9 cellular contexts compared by ENCODE assay signal in the genomic region with DNA sequence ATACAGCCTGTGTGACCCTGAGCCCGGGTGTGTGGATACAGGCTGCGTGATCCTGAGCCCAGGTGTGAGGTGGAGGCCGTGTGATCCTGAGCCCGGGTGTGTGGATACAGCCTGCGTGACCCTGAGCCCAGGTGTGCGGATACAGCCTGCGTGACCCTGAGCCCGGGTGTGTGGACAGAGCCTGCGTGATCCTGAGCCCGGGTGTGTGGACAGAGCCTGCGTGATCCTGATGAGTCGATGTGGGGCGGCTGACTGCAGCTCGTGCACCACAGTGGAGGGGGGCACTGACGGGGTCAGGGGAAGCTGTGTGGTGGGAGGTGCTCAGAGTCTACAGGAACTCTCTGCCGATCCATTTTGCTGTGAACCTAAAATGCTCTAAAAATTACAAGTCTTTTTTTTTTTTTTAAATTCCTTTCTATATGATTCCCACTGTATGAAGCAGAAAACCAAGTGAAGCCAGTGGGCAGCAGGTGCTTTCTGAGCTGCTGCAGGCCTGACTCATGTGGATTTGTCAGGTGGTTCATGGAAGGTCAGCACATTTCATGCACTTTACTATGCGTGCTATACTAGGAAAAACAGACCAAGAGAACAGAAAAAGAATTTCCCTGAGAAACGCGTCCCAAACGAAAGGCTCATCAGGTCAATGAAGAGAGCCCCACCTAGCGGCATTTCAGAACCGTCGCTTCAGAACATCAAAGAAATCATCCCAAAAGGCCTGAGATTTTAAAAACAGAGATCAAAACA. TPM values are rescaled to one million over a fixed set of nuclear protein-coding genes. Genes with fewer than 3 reads are reported as not detected.
DNase-seq lines count a peak whose midpoint lies in the region; ATAC-seq and TF ChIP-seq lines count a peak whose summit lies in the region.
"Had no signal": no experiment of that assay in that cellular context is flagged by ENCODE, and none has a peak within 500 bp of the region (broad histone marks: within the 10 kb centered on the region; RNA-seq: fewer than 3 reads in every experiment).

No MANE protein-coding gene starts in this region.

- H3K27me3 Mint-ChIP-seq in H9 (ENCODE audit: low read depth) = no peaks in the 10 kb centered on the region
- no peaks in the 10 kb centered on the region for H3K27me3 Mint-ChIP-seq in T-helper 2 cell treated with Interferon-gamma antibody and Interleukin-4, amounts not matched to agents 5 μg/mL and 100 μg/mL, for 36 hours (ENCODE audit: low read depth)

- no peaks in the 10 kb centered on the region for H3K79me2 ChIP-seq in H9 (ENCODE audit: insufficient read depth, low read length)
- peaks cover 52% of the 10 kb centered on the region for H3K79me2 ChIP-seq in osteoblast (ENCODE audit: insufficient read depth, low read length)

- H3K4ac ChIP-seq in H9 (ENCODE audit: low read depth, low read length) = no peak overlapping the region

- H3K9me3 Mint-ChIP-seq in H9 = no peaks in the 10 kb centered on the region
- no peaks in the 10 kb centered on the region for H3K9me3 Mint-ChIP-seq in T-helper 2 cell treated with Interferon-gamma antibody and Interleukin-4, amounts not matched to agents 5 μg/mL and 100 μg/mL, for 36 hours

- no peak overlapping the region; a peak in 1 of 5 replicates for H3K4me3 Mint-ChIP-seq in H9
- no peak overlapping the region for H3K4me3 Mint-ChIP-seq in T-helper 2 cell treated with Interferon-gamma antibody and Interleukin-4, amounts not matched to agents 5 μg/mL and 100 μg/mL, for 36 hours

- H3K4me2 ChIP-seq in BLaER1 treated with 17β-estradiol and CSF1 and Interleukin-3, amounts not matched to agents 10 nM and 100 nM = peak overlapping the region in 10 of 11 experiments; percentile 40 to 95 (median 86); a peak in 20 of 22 replicates
- H3K4me2 ChIP-seq in H9 (ENCODE audit: insufficient read depth, insufficient read length, low read length) = no peak overlapping the region
- no peak overlapping the region for H3K4me2 ChIP-seq in osteoblast (ENCODE audit: insufficient read depth, low read length)
- H3K4me2 ChIP-seq: KMS-11 had no signal

- DNase-seq in H9 (no peak), SK-N-MC (ENCODE audit: low read depth, low spot score) (peak; percentile 14), fibroblast of pulmonary artery (ENCODE audit: low read depth) (peak; percentile 74), osteoblast (ENCODE audit: insufficient read length, low spot score, missing footprints) (peak; percentile 95), UCSD-AML1 (lab: John Stamatoyannopoulos, UW; ENCODE audit: unreplicated experiment) (no peak)
- no peak for DNase-seq in T-helper 2 cell treated with Interferon-gamma antibody and Interleukin-4, amounts not matched to agents 5 μg/mL and 100 μg/mL, for 36 hours (ENCODE audit: low spot score)

- H3K27ac Mint-ChIP-seq in H9 = peak overlapping the region in 2 of 3 experiments; percentile 65 to 73; a peak in 3 of 7 replicates
- H3K27ac Mint-ChIP-seq in T-helper 2 cell treated with Interferon-gamma antibody and Interleukin-4, amounts not matched to agents 5 μg/mL and 100 μg/mL, for 36 hours = no peak overlapping the region

- H3K23ac ChIP-seq in H9 (ENCODE audit: insufficient read length, low read depth, low read length) = no peak overlapping the region

- H3K36me3 Mint-ChIP-seq in H9 (ENCODE audit: insufficient read depth in 1 of 3, low read depth in 3 of 3) = peaks cover 0 to 8% (median 0%) of the 10 kb centered on the region in 3 experiments; a peak in 3 of 7 replicates
- H3K36me3 Mint-ChIP-seq in T-helper 2 cell treated with Interferon-gamma antibody and Interleukin-4, amounts not matched to agents 5 μg/mL and 100 μg/mL, for 36 hours (ENCODE audit: low read depth) = peaks cover 4% of the 10 kb centered on the region

- TF ChIP-seq CTCF in H9 (conservative IDR thresholded peaks at IDR 0.05) = peak; percentile 80
- TF ChIP-seq CTCF in fibroblast of pulmonary artery (IDR thresholded peaks at IDR 0.05; ENCODE audit: low read length, missing control alignments) = peak; percentile 79
- peak; percentile 85 for TF ChIP-seq CTCF in osteoblast (IDR thresholded peaks at IDR 0.05; ENCODE audit: extremely low read depth, low read depth, low read length)

- no peak for ATAC-seq in HG02759 (IDR thresholded peaks at IDR 0.05; ENCODE audit: unreplicated experiment)

- H3K18ac ChIP-seq in H9 (ENCODE audit: insufficient read length, low read depth, low read length) = no peak overlapping the region

- H3K56ac ChIP-seq in H9 (ENCODE audit: insufficient read length, low read depth, low read length) = no peak overlapping the region

- H4K8ac ChIP-seq in H9 (replicated peaks; ENCODE audit: insufficient read length, low read depth, low read length) = no peak overlapping the region

- no peaks in the 10 kb centered on the region for H3K9me3 ChIP-seq in BLaER1 treated with 17β-estradiol and CSF1 and Interleukin-3, amounts not matched to agents 10 nM and 100 nM (replicated peaks in 1 of 11)
- H3K9me3 ChIP-seq in H9 (ENCODE audit: control insufficient read depth, low read depth, low read length) (no peaks in the 10 kb centered on the region), SK-N-MC (ENCODE audit: low read depth, low read length) (no peaks in the 10 kb centered on the region), osteoblast (ENCODE audit: low read depth, low read length) (no peaks in the 10 kb centered on the region)

- peak overlapping the region in 3 of 11 experiments; percentile 0 to 33 (median 2); a peak in 1 of 22 replicates for H3K27ac ChIP-seq in BLaER1 treated with 17β-estradiol and CSF1 and Interleukin-3, amounts not matched to agents 10 nM and 100 nM
- H3K27ac ChIP-seq in H9 (ENCODE audit: insufficient read length, low read depth, low read length) (no peak overlapping the region), SK-N-MC (no peak overlapping the region), osteoblast (ENCODE audit: low read depth, low read length) (no peak overlapping the region)
- H3K27ac ChIP-seq: KMS-11 had no signal

- H2BK15ac ChIP-seq in H9 (ENCODE audit: low read depth, low read length) = no peak overlapping the region

- H3K36me3 ChIP-seq in BLaER1 treated with 17β-estradiol and CSF1 and Interleukin-3, amounts not matched to agents 10 nM and 100 nM = peaks cover 6 to 25% (median 15%) of the 10 kb centered on the region in 11 experiments; a peak in 17 of 22 replicates
- H3K36me3 ChIP-seq in SK-N-MC (ENCODE audit: insufficient read depth, low read length) = no peaks in the 10 kb centered on the region
- H3K36me3 ChIP-seq in osteoblast (ENCODE audit: insufficient read depth, low read length) = no peaks in the 10 kb centered on the region

- peaks cover 39 to 93% (median 83%) of the 10 kb centered on the region in 10 experiments for H3K4me1 ChIP-seq in BLaER1 treated with 17β-estradiol and CSF1 and Interleukin-3, amounts not matched to agents 10 nM and 100 nM
- H3K4me1 ChIP-seq in H9 (ENCODE audit: insufficient read depth, low read length) (no peaks in the 10 kb centered on the region), osteoblast (ENCODE audit: insufficient read depth, low read length) (no peaks in the 10 kb centered on the region)

- no peak overlapping the region for H2BK20ac ChIP-seq in H9 (ENCODE audit: low read depth, low read length, poor library complexity, severe bottlenecking)

- no peak overlapping the region for H2BK12ac ChIP-seq in H9 (ENCODE audit: insufficient read length, low read depth, low read length)

- H2AFZ ChIP-seq in H9 (ENCODE audit: low read length) = no peak overlapping the region
- no peak overlapping the region for H2AFZ ChIP-seq in osteoblast (ENCODE audit: low read length)

- no peak overlapping the region for H2AK5ac ChIP-seq in H9 (ENCODE audit: insufficient read length, low read length)

- peaks cover 13 to 17% of the 10 kb centered on the region in 2 experiments for H3K4me1 Mint-ChIP-seq in H9
- peaks cover 19% of the 10 kb centered on the region for H3K4me1 Mint-ChIP-seq in T-helper 2 cell treated with Interferon-gamma antibody and Interleukin-4, amounts not matched to agents 5 μg/mL and 100 μg/mL, for 36 hours (ENCODE audit: low read depth)

- no peak overlapping the region for H4K5ac ChIP-seq in H9 (ENCODE audit: insufficient read length, low read depth, low read length)

- no peaks in the 10 kb centered on the region for H3K27me3 ChIP-seq in BLaER1 treated with 17β-estradiol and CSF1 and Interleukin-3, amounts not matched to agents 10 nM and 100 nM
- H3K27me3 ChIP-seq in H9 (ENCODE audit: insufficient read depth, low read length) = no peaks in the 10 kb centered on the region
- no peaks in the 10 kb centered on the region for H3K27me3 ChIP-seq in osteoblast (ENCODE audit: insufficient read depth, low read length)

- no peak overlapping the region for H2BK120ac ChIP-seq in H9 (ENCODE audit: low read depth, low read length, poor library complexity, severe bottlenecking)

- H4K20me1 ChIP-seq in BLaER1 treated with 17β-estradiol and CSF1 and Interleukin-3, amounts not matched to agents 10 nM and 100 nM = peaks cover 67 to 93% (median 91%) of the 10 kb centered on the region in 11 experiments
- H4K20me1 ChIP-seq in H9 (ENCODE audit: control insufficient read depth, insufficient read depth, insufficient read length) = no peaks in the 10 kb centered on the region
- peaks cover 35% of the 10 kb centered on the region for H4K20me1 ChIP-seq in osteoblast (ENCODE audit: insufficient read depth, low read length)

- no peak overlapping the region for H4K91ac ChIP-seq in H9 (ENCODE audit: insufficient read length, low read depth, low read length)

- no peak overlapping the region for H3T11ph ChIP-seq in H9 (ENCODE audit: low read length)

- H2BK5ac ChIP-seq in H9 (ENCODE audit: insufficient read length, low read length) = no peak overlapping the region

- peak overlapping the region in 7 of 11 experiments; percentile 8 to 72 (median 58); a peak in 9 of 22 replicates for H3K9ac ChIP-seq in BLaER1 treated with 17β-estradiol and CSF1 and Interleukin-3, amounts not matched to agents 10 nM and 100 nM
- H3K9ac ChIP-seq in H9 (ENCODE audit: extremely low read depth, insufficient read length, low read length) (no peak overlapping the region), SK-N-MC (ENCODE audit: insufficient read length) (no peak overlapping the region)
- H3K9ac ChIP-seq: KMS-11 had no signal

- no CpG with 5 or more reads among the region's 23 CpGs for WGBS in H9 (ENCODE audit: extremely low coverage, insufficient read length, low lambda C conversion rate)

- no peaks in the 10 kb centered on the region for H3K23me2 ChIP-seq in H9 (ENCODE audit: insufficient read length, low read depth, low read length, poor library complexity, severe bottlenecking)

- H3K4me3 ChIP-seq in BLaER1 treated with 17β-estradiol and CSF1 and Interleukin-3, amounts not matched to agents 10 nM and 100 nM = no peak overlapping the region
- no peak overlapping the region for H3K4me3 ChIP-seq in SK-N-MC
- H3K4me3 ChIP-seq in fibroblast of pulmonary artery (replicated peaks; ENCODE audit: low read depth, low read length) = no peak overlapping the region
- no peak overlapping the region for H3K4me3 ChIP-seq in osteoblast (ENCODE audit: insufficient read depth, low read length)

- H3K14ac ChIP-seq in H9 (ENCODE audit: insufficient read depth, low read length) = no peak overlapping the region; the same call in 1 of the 2 replicates

- peaks cover 3% of the 10 kb centered on the region for H3K79me1 ChIP-seq in H9 (ENCODE audit: insufficient read depth, low read depth, low read length, poor library complexity, severe bottlenecking)

RNA-seq across cellular contexts. Expression of a gene that starts 19.3 kb away (rescaled TPM):
- total RNA-seq in H9 (2021) (27.0 and 28.3 TPM in 2 replicates), osteoblast (33.6 and 34.4 TPM in 2 replicates)

RNA-seq across cellular contexts. Expression of a gene that starts 33.0 kb away (rescaled TPM):
- total RNA-seq in H9 (2021) = 63.5 and 72.5 TPM in 2 replicates
- 81.1 and 81.3 TPM in 2 replicates for total RNA-seq in osteoblast

RNA-seq across cellular contexts. Expression of a gene that starts 33.2 kb away (rescaled TPM):
- 22.9 and 23.3 TPM in 2 replicates for total RNA-seq in H9 (2021)
- total RNA-seq in osteoblast = 54.3 and 60.1 TPM in 2 replicates

Comparison
In these comparisons a context has a peak if more than half of its experiments do, and no peak if none do; other contexts are left out.
1. H3K4me2 ChIP-seq: peak in BLaER1 treated with 17β-estradiol and CSF1 and Interleukin-3, amounts not matched to agents 10 nM and 100 nM (10 of 11); none in H9 (single experiment) and osteoblast (single experiment).
2. H3K9ac ChIP-seq: peak in BLaER1 treated with 17β-estradiol and CSF1 and Interleukin-3, amounts not matched to agents 10 nM and 100 nM (7 of 11); none in H9 (single experiment) and SK-N-MC (single experiment).
3. DNase-seq: peak in SK-N-MC (single experiment), fibroblast of pulmonary artery (single experiment) and osteoblast (single experiment); none in H9 (single experiment), T-helper 2 cell treated with Interferon-gamma antibody and Interleukin-4, amounts not matched to agents 5 μg/mL and 100 μg/mL, for 36 hours (single experiment) and UCSD-AML1 (single experiment).
4. Peak in every context shown above with its lines, with median percentiles within 50 percentile points of each other: CTCF ChIP-seq.